Comparison of ENCODE assay signal across 8 cellular contexts in genomic region chr18:61893304-61893970, GRCh38. TPM values are rescaled to one million over a fixed set of nuclear protein-coding genes. Genes with fewer than 3 reads are reported as not detected.
A peak's percentile ranks its signal among the peaks of the same experiment; 100 is the strongest.
DNase-seq lines count a peak whose midpoint lies in the region; ATAC-seq and TF ChIP-seq lines count a peak whose summit lies in the region.

No MANE protein-coding gene starts in this region.

- peaks cover 38% of the 10 kb centered on the region for H4K20me1 ChIP-seq in neural progenitor cell (ENCODE audit: low read depth)

- H3K4me1 Mint-ChIP-seq in neural progenitor cell = peaks cover 58% of the 10 kb centered on the region

- peak; percentile 10 for ATAC-seq in HG02610 (IDR thresholded peaks at IDR 0.05; ENCODE audit: unreplicated experiment)
- peak; percentile 4 for ATAC-seq in foreskin keratinocyte
- ATAC-seq in GM21576 (IDR thresholded peaks at IDR 0.05; ENCODE audit: unreplicated experiment) = no peak

- DNase-seq in GM12865 (ENCODE audit: low read depth) (peak; percentile 51), NCI-H345 treated with DMSO at 0.1 percent for 48 hours (lab: John Stamatoyannopoulos, UW; ENCODE audit: unreplicated experiment) (peak; percentile 10), foreskin keratinocyte (no peak), neural progenitor cell (ENCODE audit: low spot score) (peak; percentile 81), GM19240 (ENCODE audit: insufficient read length, low spot score) (no peak)
- peak; percentile 70 for DNase-seq in activated effector memory CD4-positive, alpha-beta T cell treated with anti-CD3 and anti-CD28 coated beads, Interleukin-2, amount 50 U/mL, for 16 hours

- H3K9me3 ChIP-seq in neural progenitor cell (ENCODE audit: low read depth) = no peaks in the 10 kb centered on the region

- H3K27me3 Mint-ChIP-seq in neural progenitor cell (ENCODE audit: insufficient read depth, low read depth) = peaks cover 6% of the 10 kb centered on the region

- H2AFZ ChIP-seq in neural progenitor cell (replicated peaks) = peak overlapping the region; percentile 76

- H3K36me3 Mint-ChIP-seq in neural progenitor cell = peaks cover 33% of the 10 kb centered on the region

- H3K4me1 ChIP-seq in foreskin keratinocyte (peaks cover 29% of the 10 kb centered on the region), neural progenitor cell (peaks cover 29% of the 10 kb centered on the region)

- H3K27me3 ChIP-seq in foreskin keratinocyte (no peaks in the 10 kb centered on the region), neural progenitor cell (peaks cover 8% of the 10 kb centered on the region)

- peaks cover 50% of the 10 kb centered on the region for H3K79me2 ChIP-seq in neural progenitor cell (ENCODE audit: low read depth)

- H3F3A ChIP-seq in neural progenitor cell (ENCODE audit: low read depth) = peaks cover 44% of the 10 kb centered on the region

- TF ChIP-seq CTCF in GM12865 (IDR thresholded peaks at IDR 0.05; ENCODE audit: insufficient read depth, low read depth, low read length, missing control alignments) (no peak), foreskin keratinocyte (conservative IDR thresholded peaks at IDR 0.05) (peak; percentile 38), neural progenitor cell (IDR thresholded peaks at IDR 0.05) (no peak)

- peak overlapping the region; percentile 98 for H3K4me3 Mint-ChIP-seq in neural progenitor cell

- peak overlapping the region; percentile 79 for H3K27ac Mint-ChIP-seq in neural progenitor cell

- H3K9me3 Mint-ChIP-seq in neural progenitor cell = peaks cover 4% of the 10 kb centered on the region

- H3K27ac ChIP-seq in foreskin keratinocyte = peak overlapping the region; percentile 80
- peak overlapping the region; percentile 33 for H3K27ac ChIP-seq in neural progenitor cell

- peak overlapping the region; percentile 72 for H3K9ac ChIP-seq in neural progenitor cell

- H3K4me3 ChIP-seq in GM12865 (ENCODE audit: low read depth, low read length) = peak overlapping the region; percentile 77
- peak overlapping the region; percentile 94 for H3K4me3 ChIP-seq in neural progenitor cell

- no peaks in the 10 kb centered on the region for H3K36me3 ChIP-seq in neural progenitor cell

- H3K4me2 ChIP-seq in neural progenitor cell = peak overlapping the region; percentile 94

RNA-seq across cellular contexts. Expression of gene RNF152, which starts 0.6 kb away (rescaled TPM):
- total RNA-seq in foreskin keratinocyte = 13.1 and 14.4 TPM in 2 replicates
- polyA plus RNA-seq in foreskin keratinocyte = 2.1 TPM in 2 replicates
- total RNA-seq in neural progenitor cell (ENCODE audit: low replicate concordance) = 23.0 and 24.1 TPM in 2 replicates

Comparison
In these comparisons a context has a peak if more than half of its experiments do, and no peak if none do; other contexts are left out.
1. DNase-seq: peak in GM12865 (single experiment), NCI-H345 treated with DMSO at 0.1 percent for 48 hours (single experiment), activated effector memory CD4-positive, alpha-beta T cell treated with anti-CD3 and anti-CD28 coated beads, Interleukin-2, amount 50 U/mL, for 16 hours (single experiment) and neural progenitor cell (single experiment); none in foreskin keratinocyte (0 of 2) and GM19240 (single experiment).